21 cellular contexts compared by ENCODE assay signal in genomic region chr2:130389783-130390182, GRCh38. TPM values are rescaled to one million over a fixed set of nuclear protein-coding genes. Genes with fewer than 3 reads are reported as not detected.
A peak's percentile ranks its signal among the peaks of the same experiment; 100 is the strongest.
DNase-seq lines count a peak whose midpoint lies in the region; ATAC-seq, FAIRE-seq and TF ChIP-seq lines count a peak whose summit lies in the region.
"Had no signal": no experiment of that assay in that cellular context is flagged by ENCODE, and none has a peak within 500 bp of the region (broad histone marks: within the 10 kb centered on the region; RNA-seq: fewer than 3 reads in every experiment).

No MANE protein-coding gene starts in this region.

- FAIRE-seq in kidney (lab: Jason Lieb, UNC), result no peak
- FAIRE-seq: keratinocyte had no signal

- TF ChIP-seq CTCF in right atrium auricular region (IDR thresholded peaks at IDR 0.05) (no peak), kidney (IDR thresholded peaks at IDR 0.05; ENCODE audit: borderline replicate concordance, extremely low read depth, insufficient read depth) (no peak), type B pancreatic cell (conservative IDR thresholded peaks at IDR 0.05) (no peak), omental fat pad (IDR thresholded peaks at IDR 0.05) (no peak)

- POLR2A ChIA-PET in T-cell (lab: Charles Lee), result no interaction called here

- H3K4me1 ChIP-seq in right atrium auricular region, result peaks cover 0 to 49% of the 10 kb centered on the region in 2 donors
- peaks cover 5 to 11% of the 10 kb centered on the region in 2 donors for H3K4me1 ChIP-seq in kidney (ENCODE audit: control insufficient read depth in 1 of 2, insufficient read depth in 1 of 2, low read depth in 1 of 2, low read length in 2 of 2)

- no peak overlapping the region for H3K4me3 ChIP-seq in right atrium auricular region
- H3K4me3 ChIP-seq in kidney (ENCODE audit: low read length in 2 of 2), result no peak overlapping the region
- H3K4me3 ChIP-seq: hepatocyte, SK-N-MC, testis had no signal

- DNase-seq in right atrium auricular region (ENCODE audit: low spot score), result no peak
- DNase-seq in cardiac septum (ENCODE audit: low spot score), result no peak
- no peak for DNase-seq in T-cell
- DNase-seq in kidney, result peak; percentile 29
- DNase-seq in type B pancreatic cell (ENCODE audit: extremely low spot score, unreplicated experiment), result no peak
- DNase-seq in NCI-H748 (lab: John Stamatoyannopoulos, UW; ENCODE audit: unreplicated experiment), result no peak
- DNase-seq in omental fat pad (ENCODE audit: low spot score), result no peak
- DNase-seq: Caco-2; EL; mesendoderm; NCI-H1436; stimulated activated CD8-positive, alpha-beta memory T cell treated with anti-CD3 and anti-CD28 coated beads, Interleukin-4, amount 100 ng/mL, for 48 hours; T-helper 9 cell had no signal

- no peak for ATAC-seq in T-cell (replicated peaks in 1 of 4)
- ATAC-seq in omental fat pad (ENCODE audit: low FRiP score), result no peak
- ATAC-seq in HG02642 (IDR thresholded peaks at IDR 0.05; ENCODE audit: poor library complexity, unreplicated experiment), result no peak
- ATAC-seq: activated CD4-positive, CD25-positive, alpha-beta regulatory T cell treated with anti-CD3 and anti-CD28 coated beads, Interleukin-2, amount 50 U/mL, for 24 hours; HCT116; Panc1 had no signal

- CTCF ChIA-PET in T-cell (lab: Charles Lee), result interaction anchor here in 1 of 2 donors (1.3 kb wide), 1 partner anchor 47 kb away, joined by 5 read pairs; the partner anchor contains the start of gene IMP4

- H3K4me1 Mint-ChIP-seq in T-cell (peaks cover 12 to 20% (median 16%) of the 10 kb centered on the region in 3 donors), type B pancreatic cell (ENCODE audit: unreplicated experiment) (peaks cover 12% of the 10 kb centered on the region)

- H3K36me3 Mint-ChIP-seq in T-cell (peaks cover 5% of the 10 kb centered on the region), type B pancreatic cell (no peaks in the 10 kb centered on the region)

- H3K4me3 Mint-ChIP-seq in T-cell (peak overlapping the region in 2 of 3 donors; percentile 21 to 85), type B pancreatic cell (peak overlapping the region; percentile 22)

- no peak overlapping the region for H3K9ac ChIP-seq in kidney (ENCODE audit: low read length in 2 of 2)

- intact Hi-C loops in cardiac septum (cut with DNase I) (loop anchor here (2.0 kb wide), 1 partner anchor 17 kb away; no protein-coding TSS in a partner anchor), kidney (cut with DNase I) (no loop called here)

- H3K9me3 Mint-ChIP-seq in T-cell (no peaks in the 10 kb centered on the region), type B pancreatic cell (peaks cover 4% of the 10 kb centered on the region)

- H3K36me3 ChIP-seq in right atrium auricular region, result no peaks in the 10 kb centered on the region
- no peaks in the 10 kb centered on the region for H3K36me3 ChIP-seq in kidney (ENCODE audit: control insufficient read depth in 1 of 2, insufficient read depth in 2 of 2, low read length in 2 of 2)

- H3K9me3 ChIP-seq in right atrium auricular region (no peaks in the 10 kb centered on the region), kidney (ENCODE audit: control insufficient read depth in 1 of 2, low read length in 2 of 2) (no peaks in the 10 kb centered on the region)
- H3K9me3 ChIP-seq: Caco-2, testis had no signal

- no peaks in the 10 kb centered on the region for H3K27me3 ChIP-seq in right atrium auricular region
- H3K27me3 ChIP-seq: hepatocyte, testis had no signal

- H3K27ac Mint-ChIP-seq in T-cell (no peak overlapping the region), type B pancreatic cell (no peak overlapping the region)

- peak overlapping the region; percentile 90 to 94 for H3K27ac ChIP-seq in right atrium auricular region
- no peak overlapping the region for H3K27ac ChIP-seq in kidney (ENCODE audit: low read depth in 2 of 2, low read length in 2 of 2)
- H3K27ac ChIP-seq: SK-N-MC had no signal

- H3K27me3 Mint-ChIP-seq in T-cell (peaks cover 8 to 11% of the 10 kb centered on the region in 2 donors), type B pancreatic cell (peaks cover 14% of the 10 kb centered on the region)

RNA-seq across cellular contexts. Expression of gene PTPN18, which starts 33.9 kb away (rescaled TPM):
- 10 to 100 TPM; 13.3 to 20.8 TPM for total RNA-seq in right atrium auricular region
- total RNA-seq in cardiac septum, result 13.4 TPM
- total RNA-seq in T-cell, result 10 to 100 TPM; 42.3 to 67.6 (median 58.2) TPM
- 89.2 TPM for total RNA-seq in kidney
- 34.8 TPM for polyA plus RNA-seq in kidney (ENCODE audit: insufficient read depth, low read depth, low replicate concordance)
- total RNA-seq in type B pancreatic cell (ENCODE audit: low replicate concordance), result 35.8 and 37.5 TPM in 2 replicates
- total RNA-seq in omental fat pad, result 100 to 1,000 TPM in 1 of 4 donors, 10 to 100 TPM in 3; 43.1 to 104 (median 57.0) TPM

RNA-seq across cellular contexts. Expression of gene IMP4, which starts 47.1 kb away (rescaled TPM):
- total RNA-seq in right atrium auricular region (10 to 100 TPM; 66.6 to 86.9 TPM), cardiac septum (60.7 TPM), T-cell (10 to 100 TPM; 70.7 to 93.7 (median 86.9) TPM), kidney (60.1 TPM), type B pancreatic cell (ENCODE audit: low replicate concordance) (53.6 and 67.0 TPM in 2 replicates), omental fat pad (100 to 1,000 TPM; 102 to 221 (median 130) TPM)
- 59.7 TPM for polyA plus RNA-seq in kidney (ENCODE audit: insufficient read depth, low read depth, low replicate concordance)

Comparison
In these comparisons a context has a peak if more than half of its experiments do, and no peak if none do; other contexts are left out.
1. H3K27ac ChIP-seq: peak in right atrium auricular region (2 of 2); none in kidney (0 of 2).